Comparison of ENCODE assay signal across 14 cellular contexts in genomic region chr4:123603165-123603564, GRCh38.
DNase-seq lines count a peak whose midpoint lies in the region; ATAC-seq and TF ChIP-seq lines count a peak whose summit lies in the region.
"Had no signal": no experiment of that assay in that cellular context is flagged by ENCODE, and none has a peak within 500 bp of the region (broad histone marks: within the 10 kb centered on the region; RNA-seq: fewer than 3 reads in every experiment).

No MANE protein-coding gene starts in this region.

- TF ChIP-seq CTCF in activated CD8-positive, alpha-beta T cell treated with anti-CD3 and anti-CD28 coated beads for 36 hours (IDR thresholded peaks at IDR 0.05), result no peak
- TF ChIP-seq CTCF in PC-3 (conservative IDR thresholded peaks at IDR 0.05; ENCODE audit: low read depth, low read length) (no peak), cardiac fibroblast (IDR thresholded peaks at IDR 0.05; ENCODE audit: low read depth, low read length) (no peak), nephron progenitor cell (IDR thresholded peaks at IDR 0.05) (no peak)

- no peaks in the 10 kb centered on the region for H3K9me2 ChIP-seq in PC-3 (replicated peaks; ENCODE audit: low read length)

- no peak overlapping the region for H3K27ac Mint-ChIP-seq in activated CD8-positive, alpha-beta T cell treated with anti-CD3 and anti-CD28 coated beads for 36 hours
- no peak overlapping the region for H3K27ac Mint-ChIP-seq in activated CD8-positive, alpha-beta T cell treated with anti-CD3 and anti-CD28 coated beads, Interleukin-2, amount 10 ng/mL, durations not matched to agents 7 days and 5 days
- no peak overlapping the region for H3K27ac Mint-ChIP-seq in nephron progenitor cell
- no peak overlapping the region for H3K27ac Mint-ChIP-seq in activated T-cell treated with anti-CD3 and anti-CD28 coated beads, Interleukin-2, amount 50 U/mL, for 24 hours
- H3K27ac Mint-ChIP-seq: activated CD4-positive, alpha-beta T cell treated with anti-CD3 and anti-CD28 coated beads, Interleukin-2, amount 10 ng/mL, durations not matched to agents 7 days and 5 days had no signal

- H3K4me1 ChIP-seq in PC-3 (ENCODE audit: insufficient read depth, low read length), result peaks cover 10% of the 10 kb centered on the region

- H3K79me2 ChIP-seq in PC-3 (ENCODE audit: low read length), result no peaks in the 10 kb centered on the region

- ATAC-seq in activated CD8-positive, alpha-beta T cell treated with anti-CD3 and anti-CD28 coated beads for 36 hours, result no peak
- no peak for ATAC-seq in activated CD8-positive, alpha-beta T cell treated with anti-CD3 and anti-CD28 coated beads, Interleukin-2, amount 10 ng/mL, durations not matched to agents 7 days and 5 days
- ATAC-seq in PC-3 (no peak), HG02642 (IDR thresholded peaks at IDR 0.05; ENCODE audit: poor library complexity, unreplicated experiment) (no peak)
- ATAC-seq: heart left ventricle had no signal

- no TSS peak for BruUV-seq in PC-3 (replicated peaks; lab: Mats Ljungman, UMichigan)

- CTCF ChIA-PET in activated CD8-positive, alpha-beta T cell treated with anti-CD3 and anti-CD28 coated beads for 36 hours (lab: Charles Lee), result interaction anchor here (1.0 kb wide), 1 partner anchor 15 kb away, joined by 3 read pairs; no protein-coding TSS in a partner anchor
- CTCF ChIA-PET in activated CD8-positive, alpha-beta T cell treated with anti-CD3 and anti-CD28 coated beads, Interleukin-2, amount 10 ng/mL, durations not matched to agents 7 days and 5 days (lab: Charles Lee), result interaction anchor here (3.2 kb wide), 1 partner anchor 39 kb away, joined by 11 read pairs; no protein-coding TSS in a partner anchor
- CTCF ChIA-PET in PC-3 (lab: Charles Lee), result no interaction called here

- no peaks in the 10 kb centered on the region for H3K9me3 ChIP-seq in PC-3 (ENCODE audit: low read length)
- H3K9me3 ChIP-seq: heart left ventricle had no signal

- POLR2A ChIA-PET in activated CD8-positive, alpha-beta T cell treated with anti-CD3 and anti-CD28 coated beads for 36 hours (lab: Charles Lee), result no interaction called here
- POLR2A ChIA-PET in activated CD8-positive, alpha-beta T cell treated with anti-CD3 and anti-CD28 coated beads, Interleukin-2, amount 10 ng/mL, durations not matched to agents 7 days and 5 days (lab: Charles Lee), result no interaction called here
- POLR2A ChIA-PET in PC-3 (lab: Charles Lee; ENCODE audit: unreplicated experiment), result no interaction called here

- DNase-seq in activated CD8-positive, alpha-beta T cell treated with anti-CD3 and anti-CD28 coated beads for 36 hours, result peak; percentile 42
- no peak for DNase-seq in activated CD8-positive, alpha-beta T cell treated with anti-CD3 and anti-CD28 coated beads, Interleukin-2, amount 10 ng/mL, durations not matched to agents 7 days and 5 days
- peak; percentile 64 for DNase-seq in PC-3
- DNase-seq in cardiac fibroblast (ENCODE audit: low read depth in 2 of 2), result peak; percentile 61 to 67
- DNase-seq in skeletal muscle cell (ENCODE audit: low read depth), result peak; percentile 37
- no peak for DNase-seq in nephron progenitor cell
- no peak for DNase-seq in activated T-cell treated with anti-CD3 and anti-CD28 coated beads, Interleukin-2, amount 50 U/mL, for 24 hours
- DNase-seq: activated CD4-positive, alpha-beta T cell treated with anti-CD3 and anti-CD28 coated beads, Interleukin-2, amount 10 ng/mL, durations not matched to agents 7 days and 5 days; activated naive CD4-positive, alpha-beta T cell treated with Interleukin-2 at 50 U/mL for 16 hours; heart left ventricle; NCI-H1092; NCI-H524 had no signal

- H3K4me3 Mint-ChIP-seq in activated CD8-positive, alpha-beta T cell treated with anti-CD3 and anti-CD28 coated beads for 36 hours, result no peak overlapping the region
- no peak overlapping the region for H3K4me3 Mint-ChIP-seq in activated CD8-positive, alpha-beta T cell treated with anti-CD3 and anti-CD28 coated beads, Interleukin-2, amount 10 ng/mL, durations not matched to agents 7 days and 5 days
- H3K4me3 Mint-ChIP-seq in nephron progenitor cell, result no peak overlapping the region
- H3K4me3 Mint-ChIP-seq in activated T-cell treated with anti-CD3 and anti-CD28 coated beads, Interleukin-2, amount 50 U/mL, for 24 hours, result no peak overlapping the region
- H3K4me3 Mint-ChIP-seq: activated CD4-positive, alpha-beta T cell treated with anti-CD3 and anti-CD28 coated beads, Interleukin-2, amount 10 ng/mL, durations not matched to agents 7 days and 5 days had no signal

- no peaks in the 10 kb centered on the region for H3K36me3 ChIP-seq in PC-3 (ENCODE audit: low read depth, low read length)
- H3K36me3 ChIP-seq: heart left ventricle had no signal

- no peak overlapping the region for H3K4me2 ChIP-seq in PC-3 (ENCODE audit: low read length)

- no peaks in the 10 kb centered on the region for H3K27me3 Mint-ChIP-seq in activated CD8-positive, alpha-beta T cell treated with anti-CD3 and anti-CD28 coated beads for 36 hours
- no peaks in the 10 kb centered on the region for H3K27me3 Mint-ChIP-seq in activated CD8-positive, alpha-beta T cell treated with anti-CD3 and anti-CD28 coated beads, Interleukin-2, amount 10 ng/mL, durations not matched to agents 7 days and 5 days (ENCODE audit: low read depth)
- no peaks in the 10 kb centered on the region for H3K27me3 Mint-ChIP-seq in nephron progenitor cell (ENCODE audit: low read depth, poor library complexity)
- no peaks in the 10 kb centered on the region for H3K27me3 Mint-ChIP-seq in activated T-cell treated with anti-CD3 and anti-CD28 coated beads, Interleukin-2, amount 50 U/mL, for 24 hours
- H3K27me3 Mint-ChIP-seq: activated CD4-positive, alpha-beta T cell treated with anti-CD3 and anti-CD28 coated beads, Interleukin-2, amount 10 ng/mL, durations not matched to agents 7 days and 5 days had no signal

- peaks cover 6% of the 10 kb centered on the region for H3K9me3 Mint-ChIP-seq in activated CD8-positive, alpha-beta T cell treated with anti-CD3 and anti-CD28 coated beads for 36 hours
- peaks cover 20% of the 10 kb centered on the region for H3K9me3 Mint-ChIP-seq in activated CD8-positive, alpha-beta T cell treated with anti-CD3 and anti-CD28 coated beads, Interleukin-2, amount 10 ng/mL, durations not matched to agents 7 days and 5 days (ENCODE audit: insufficient read depth)
- H3K9me3 Mint-ChIP-seq in nephron progenitor cell, result peaks cover 9% of the 10 kb centered on the region
- H3K9me3 Mint-ChIP-seq in activated T-cell treated with anti-CD3 and anti-CD28 coated beads, Interleukin-2, amount 50 U/mL, for 24 hours, result peaks cover 2% of the 10 kb centered on the region

- H3K4me3 ChIP-seq in PC-3 (ENCODE audit: low read length), result no peak overlapping the region
- no peak overlapping the region for H3K4me3 ChIP-seq in cardiac fibroblast (replicated peaks in 1 of 2; ENCODE audit: low read depth in 2 of 2, low read length in 2 of 2)
- no peak overlapping the region for H3K4me3 ChIP-seq in skeletal muscle cell (ENCODE audit: low read depth, low read length)
- H3K4me3 ChIP-seq: coronary artery, heart left ventricle had no signal

- H3K9ac ChIP-seq in PC-3 (ENCODE audit: low read length), result no peak overlapping the region

- peaks cover 71% of the 10 kb centered on the region for H3K4me1 Mint-ChIP-seq in activated CD8-positive, alpha-beta T cell treated with anti-CD3 and anti-CD28 coated beads for 36 hours (ENCODE audit: low read depth)
- H3K4me1 Mint-ChIP-seq in activated CD8-positive, alpha-beta T cell treated with anti-CD3 and anti-CD28 coated beads, Interleukin-2, amount 10 ng/mL, durations not matched to agents 7 days and 5 days (ENCODE audit: low read depth), result peaks cover 87% of the 10 kb centered on the region
- H3K4me1 Mint-ChIP-seq in nephron progenitor cell, result peaks cover 27% of the 10 kb centered on the region
- peaks cover 60% of the 10 kb centered on the region for H3K4me1 Mint-ChIP-seq in activated T-cell treated with anti-CD3 and anti-CD28 coated beads, Interleukin-2, amount 50 U/mL, for 24 hours (ENCODE audit: low read depth)

- intact Hi-C loops in activated CD8-positive, alpha-beta T cell treated with anti-CD3 and anti-CD28 coated beads for 36 hours (cut with micrococcal nuclease), result loop anchor here (5.0 kb wide), 1 partner anchor 69 kb away; no protein-coding TSS in a partner anchor
- intact Hi-C loops in PC-3 (cut with micrococcal nuclease), result no loop called here

- no peak overlapping the region for H2AFZ ChIP-seq in PC-3 (ENCODE audit: low read length)

- H4K20me1 ChIP-seq in PC-3 (ENCODE audit: low read length), result no peaks in the 10 kb centered on the region

- H3K27me3 ChIP-seq in PC-3 (ENCODE audit: low read length), result no peaks in the 10 kb centered on the region
- H3K27me3 ChIP-seq: heart left ventricle had no signal

- no peaks in the 10 kb centered on the region for H3F3A ChIP-seq in PC-3 (ENCODE audit: low read length, unreplicated experiment)

- H3K36me3 Mint-ChIP-seq in activated CD8-positive, alpha-beta T cell treated with anti-CD3 and anti-CD28 coated beads for 36 hours (ENCODE audit: low read depth), result peaks cover 3% of the 10 kb centered on the region
- H3K36me3 Mint-ChIP-seq in activated CD8-positive, alpha-beta T cell treated with anti-CD3 and anti-CD28 coated beads, Interleukin-2, amount 10 ng/mL, durations not matched to agents 7 days and 5 days (ENCODE audit: low read depth), result peaks cover 27% of the 10 kb centered on the region
- peaks cover 8% of the 10 kb centered on the region for H3K36me3 Mint-ChIP-seq in nephron progenitor cell (ENCODE audit: low read depth)
- H3K36me3 Mint-ChIP-seq in activated T-cell treated with anti-CD3 and anti-CD28 coated beads, Interleukin-2, amount 50 U/mL, for 24 hours (ENCODE audit: low read depth), result no peaks in the 10 kb centered on the region

- H3K27ac ChIP-seq in PC-3 (ENCODE audit: low read length), result no peak overlapping the region
- H3K27ac ChIP-seq: coronary artery, heart left ventricle had no signal

Comparison
In these comparisons a context has a peak if more than half of its experiments do, and no peak if none do; other contexts are left out.
1. DNase-seq: peak in activated CD8-positive, alpha-beta T cell treated with anti-CD3 and anti-CD28 coated beads for 36 hours (single experiment), PC-3 (single experiment), cardiac fibroblast (2 of 2) and skeletal muscle cell (single experiment); none in activated CD8-positive, alpha-beta T cell treated with anti-CD3 and anti-CD28 coated beads, Interleukin-2, amount 10 ng/mL, durations not matched to agents 7 days and 5 days (single experiment), nephron progenitor cell (single experiment) and activated T-cell treated with anti-CD3 and anti-CD28 coated beads, Interleukin-2, amount 50 U/mL, for 24 hours (single experiment).